2 cellular contexts compared by ENCODE assay signal in genomic region chr12:111012918-111013317, GRCh38.
TF ChIP-seq lines count a peak whose summit lies in the region.

No MANE protein-coding gene starts in this region.

TF ChIP-seq in GM12878, 131 proteins besides CTCF, POLR2A, EP300 and RAD21:
- TF ChIP-seq BCL11A (IDR thresholded peaks at IDR 0.05; ENCODE audit: low read depth, low read length) = no peak
- TF ChIP-seq BHLHE40 (IDR thresholded peaks at IDR 0.05; ENCODE audit: borderline replicate concordance in 1 of 2, low read depth in 2 of 2, low read length in 1 of 2) = no peak
- TF ChIP-seq USF1 (IDR thresholded peaks at IDR 0.05; ENCODE audit: borderline replicate concordance, extremely low read length, insufficient read depth, low read depth, low read length) = peak; percentile 10
- TF ChIP-seq CHD2 (IDR thresholded peaks at IDR 0.05; ENCODE audit: borderline replicate concordance, low read depth, low read length) = no peak

TF ChIP-seq in H1, 55 proteins besides CTCF, POLR2A, EP300 and RAD21:
- TF ChIP-seq USF2 (IDR thresholded peaks at IDR 0.05; ENCODE audit: low read length) (0 out of 2 replicates have a peak, but pooled peaks have one; percentile 42), FOSL1 (IDR thresholded peaks at IDR 0.05; ENCODE audit: insufficient read depth, low read depth, low read length) (no peak)
TF ChIP-seq in H1: peak in this region for 1.
